ENCODE assay signal across 20 cellular contexts in genomic region chr2:163884416-163884815, GRCh38.
"Had no signal": no experiment of that assay in that cellular context is flagged by ENCODE, and none has a peak within 500 bp of the region (broad histone marks: within the 10 kb centered on the region; RNA-seq: fewer than 3 reads in every experiment).

No MANE protein-coding gene starts in this region.

- H3K4me3 ChIP-seq: colonic mucosa, gastrocnemius medialis, lung, neural progenitor cell, ovary, thyroid gland had no signal

- H3K27ac ChIP-seq: colonic mucosa, gastrocnemius medialis, neural progenitor cell, ovary, thyroid gland had no signal

- H3K36me3 ChIP-seq: colonic mucosa, gastrocnemius medialis, neural progenitor cell, ovary, thyroid gland had no signal

- H3K9ac ChIP-seq: neural progenitor cell had no signal

- H3K4me1 ChIP-seq: colonic mucosa, gastrocnemius medialis, neural progenitor cell, thyroid gland had no signal

- DNase-seq: activated CD4-positive, alpha-beta T cell treated with anti-CD3 and anti-CD28 coated beads, Interleukin-2, amount 10 ng/mL, durations not matched to agents 24 days and 14 days; activated CD4-positive, CD25-positive, alpha-beta regulatory T cell; activated CD8-positive, alpha-beta T cell treated with anti-CD3 and anti-CD28 coated beads, Interleukin-2, amount 10 ng/mL, durations not matched to agents 7 days and 5 days; activated naive CD4-positive, alpha-beta T cell treated with anti-CD3 and anti-CD28 coated beads for 36 hours; activated naive CD8-positive, alpha-beta T cell treated with anti-CD3 and anti-CD28 coated beads, Interleukin-2, amount 50 U/mL, for 24 hours; activated T-cell treated with anti-CD3 and anti-CD28 coated beads, Interleukin-2, amount 50 U/mL, for 24 hours; anterior cingulate cortex; central memory CD4-positive, alpha-beta T cell; colonic mucosa; head of caudate nucleus; kidney; midbrain; naive thymus-derived CD4-positive, alpha-beta T cell; ovary; stimulated activated CD4-positive, alpha-beta T cell treated with anti-CD3 and anti-CD28 coated beads, Interleukin-4, amount 100 ng/mL, for 4 hours; T-helper 9 cell; thyroid gland had no signal

- H3K27me3 ChIP-seq: colonic mucosa, gastrocnemius medialis, neural progenitor cell, ovary, thyroid gland had no signal

- H2AFZ ChIP-seq: neural progenitor cell had no signal

- H3K4me2 ChIP-seq: neural progenitor cell had no signal

- H3K9me3 ChIP-seq: colonic mucosa, gastrocnemius medialis, ovary, thyroid gland had no signal
